30 cellular contexts compared by ENCODE assay signal in the genomic region with DNA sequence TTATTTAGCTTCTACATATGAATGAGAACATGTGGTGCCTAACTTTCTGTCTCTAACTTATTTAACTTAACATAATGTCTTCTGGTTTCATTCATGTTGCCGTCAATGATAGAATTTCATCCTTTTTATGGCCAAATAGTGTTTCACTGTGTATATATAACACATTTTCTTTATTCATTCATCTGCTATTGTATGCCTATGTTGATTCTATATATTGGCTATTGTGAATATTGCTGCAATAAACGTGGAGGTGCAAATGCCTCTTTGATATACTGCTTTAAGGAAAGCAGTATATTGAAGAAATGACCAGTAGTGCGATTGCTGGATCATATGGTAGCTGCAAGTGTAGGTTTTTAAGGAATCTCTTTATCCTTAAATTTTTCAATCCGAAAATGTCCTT. TPM values are rescaled to one million over a fixed set of nuclear protein-coding genes. Genes with fewer than 3 reads are reported as not detected.
"Had no signal": no experiment of that assay in that cellular context is flagged by ENCODE, and none has a peak within 500 bp of the region (broad histone marks: within the 10 kb centered on the region; RNA-seq: fewer than 3 reads in every experiment).

No MANE protein-coding gene starts in this region.

- H3K4me3 ChIP-seq: stomach, suprapubic skin, testis, thoracic aorta, thyroid gland, tibial artery, tibial nerve, transverse colon, upper lobe of left lung, upper lobe of right lung, uterus, vagina had no signal

- H3K36me3 ChIP-seq: stomach, suprapubic skin, thoracic aorta, thyroid gland, tibial artery, tibial nerve, transverse colon, upper lobe of left lung, upper lobe of right lung, uterus, vagina had no signal

- H3K27me3 ChIP-seq: stomach, suprapubic skin, testis, thyroid gland, tibial artery, tibial nerve, transverse colon, upper lobe of left lung, upper lobe of right lung, uterus, vagina had no signal

- H3K27ac ChIP-seq: stomach, suprapubic skin, testis, thoracic aorta, thyroid gland, tibial artery, tibial nerve, transverse colon, upper lobe of left lung, upper lobe of right lung, uterus, vagina had no signal

- H3K9me3 ChIP-seq: stomach, suprapubic skin, testis, thoracic aorta, thyroid gland, tibial artery, tibial nerve, transverse colon, upper lobe of left lung, upper lobe of right lung, uterus, vagina had no signal

- ATAC-seq: stimulated activated effector memory CD8-positive, alpha-beta T cell treated with anti-CD3 and anti-CD28 coated beads, Interleukin-12 subunit alpha, Interleukin-12 subunit beta, amount 100 ng/mL, for 72 hours; stimulated activated memory B cell treated with anti-CD40 and anti-IgM and Interleukin-4, amounts not matched to agents 10 μg/mL and 1 μg/mL and 100 μg/mL, for 72 hours; stimulated activated naive B cell treated with anti-CD40 and anti-IgM and Interleukin-4, amounts not matched to agents 10 μg/mL and 1 μg/mL and 100 μg/mL, for 72 hours; stimulated activated naive CD8-positive, alpha-beta T cell treated with anti-CD3 and anti-CD28 coated beads, Interleukin-15, amount 100 ng/mL, for 72 hours; stimulated activated naive CD8-positive, alpha-beta T cell treated with anti-CD3 and anti-CD28 coated beads, Interleukin-15, Interleukin-2, amounts not matched to agents 100 U/mL and 50 U/mL, for 24 hours; upper lobe of right lung had no signal

- DNase-seq: stimulated activated CD4-positive, alpha-beta T cell treated with anti-CD3 and anti-CD28 coated beads, Interleukin-2, amount 100 ng/mL, for 48 hours; stimulated activated CD4-positive, alpha-beta T cell treated with anti-CD3 and anti-CD28 coated beads, Interleukin-4, amount 100 ng/mL, for 1 hour; stimulated activated CD4-positive, alpha-beta T cell treated with anti-CD3 and anti-CD28 coated beads, Interleukin-4, amount 100 ng/mL, for 24 hours; stimulated activated CD4-positive, alpha-beta T cell treated with anti-CD3 and anti-CD28 coated beads, Interleukin-4, amount 100 ng/mL, for 4 hours; stimulated activated CD8-positive, alpha-beta memory T cell treated with anti-CD3 and anti-CD28 coated beads, Interleukin-4, amount 100 ng/mL, for 48 hours; stimulated activated naive B cell treated with anti-CD40 and anti-IgM and Interleukin-4, amounts not matched to agents 10 μg/mL and 1 μg/mL and 100 μg/mL, for 72 hours; stimulated activated naive CD4-positive, alpha-beta T cell; stimulated activated naive CD4-positive, alpha-beta T cell treated with Interleukin-2 at 50 U/mL for 16 hours; stimulated activated naive CD8-positive, alpha-beta T cell treated with anti-CD3 and anti-CD28 coated beads, Interleukin-15, amount 100 ng/mL, for 72 hours; stimulated activated naive CD8-positive, alpha-beta T cell treated with anti-CD3 and anti-CD28 coated beads, Interleukin-15, Interleukin-2, amounts not matched to agents 100 U/mL and 50 U/mL, for 24 hours; stomach; substantia nigra; testis; thyroid gland; tibial artery; transverse colon; trophoblast cell; upper lobe of left lung; upper lobe of right lung; uterus had no signal

- H3K4me1 ChIP-seq: stomach, suprapubic skin, testis, thyroid gland, tibial artery, tibial nerve, upper lobe of left lung, upper lobe of right lung, uterus, vagina had no signal

RNA-seq across cellular contexts. Expression of a gene that starts 10.0 kb away (rescaled TPM):
- total RNA-seq: stomach, suprapubic skin, temporal lobe, thoracic aorta, thyroid gland, upper lobe of left lung, upper lobe of right lung, ureter, urinary bladder, uterus, vagina had no signal

RNA-seq across cellular contexts. Expression of a gene that starts 44.7 kb away (rescaled TPM):
- total RNA-seq: stomach, subcutaneous adipose tissue, suprapubic skin, temporal lobe, testis, thoracic aorta, thyroid gland, tibial nerve, transverse colon, upper lobe of left lung, upper lobe of right lung, ureter, urinary bladder, uterus, vagina had no signal
- polyA plus RNA-seq: stomach, urinary bladder had no signal
